In the genomic region with DNA sequence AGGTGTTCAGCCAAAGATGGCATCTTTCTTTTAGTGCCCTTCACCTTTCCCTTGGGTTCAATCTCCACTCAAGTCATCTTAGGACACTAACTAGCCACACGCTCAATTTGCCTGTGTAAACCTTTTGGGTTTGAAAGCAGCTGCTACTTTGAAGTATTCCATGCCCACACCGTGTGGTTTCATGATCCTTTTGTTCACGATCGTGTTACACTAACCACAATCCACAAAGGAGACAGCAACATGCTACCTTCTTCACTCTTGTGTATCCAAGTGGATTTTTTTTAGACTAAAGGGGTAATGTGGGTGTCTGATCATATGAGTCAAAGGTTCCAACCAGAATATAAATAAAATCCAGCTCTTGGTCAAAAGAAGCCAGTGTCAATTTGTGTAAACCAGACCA, we compare ENCODE assay signal across 16 cellular contexts.
A peak's percentile ranks its signal among the peaks of the same experiment; 100 is the strongest.
DNase-seq lines count a peak whose midpoint lies in the region; ATAC-seq and TF ChIP-seq lines count a peak whose summit lies in the region.
"Had no signal": no experiment of that assay in that cellular context is flagged by ENCODE, and none has a peak within 500 bp of the region (broad histone marks: within the 10 kb centered on the region; RNA-seq: fewer than 3 reads in every experiment).

No MANE protein-coding gene starts in this region.

- CTCF ChIA-PET in PC-3 (lab: Charles Lee), result interaction anchor here (0.6 kb wide), 1 partner anchor 49 kb away, joined by 3 read pairs; no protein-coding TSS in a partner anchor

- intact Hi-C loops in PC-3 (cut with micrococcal nuclease), result no loop called here

- 0 out of 2 replicates have a peak, but pooled peaks cover 4% of the 10 kb centered on the region for H3K9me2 ChIP-seq in PC-3 (replicated peaks; ENCODE audit: low read length)

- no peaks in the 10 kb centered on the region for H3K36me3 ChIP-seq in PC-3 (ENCODE audit: low read depth, low read length)
- H3K36me3 ChIP-seq: sigmoid colon had no signal

- peaks cover 5% of the 10 kb centered on the region; the same call in 1 of the 2 replicates for H3K4me1 ChIP-seq in PC-3 (ENCODE audit: insufficient read depth, low read length)
- H3K4me1 ChIP-seq: sigmoid colon had no signal

- no peak overlapping the region for H3K27ac ChIP-seq in PC-3 (ENCODE audit: low read length)
- H3K27ac ChIP-seq: sigmoid colon had no signal

- no peak overlapping the region for H3K4me2 ChIP-seq in PC-3 (ENCODE audit: low read length)

- POLR2A ChIA-PET in PC-3 (lab: Charles Lee; ENCODE audit: unreplicated experiment), result no interaction called here

- H3K9me3 ChIP-seq in PC-3 (ENCODE audit: low read length), result no peaks in the 10 kb centered on the region
- H3K9me3 ChIP-seq: mucosa of descending colon, sigmoid colon had no signal

- BruUV-seq in PC-3 (replicated peaks; lab: Mats Ljungman, UMichigan), result no TSS peak

- no peak overlapping the region for H3K9ac ChIP-seq in PC-3 (ENCODE audit: low read length)

- ATAC-seq in PC-3 (no peak), HG02970 (IDR thresholded peaks at IDR 0.05; ENCODE audit: low FRiP score, unreplicated experiment) (no peak), HG03159 (IDR thresholded peaks at IDR 0.05; ENCODE audit: unreplicated experiment) (no peak)
- ATAC-seq: left colon, mucosa of descending colon, Panc1 had no signal

- H3K79me2 ChIP-seq in PC-3 (ENCODE audit: low read length), result no peaks in the 10 kb centered on the region

- no peak overlapping the region for H3K4me3 ChIP-seq in PC-3 (ENCODE audit: low read length)
- H3K4me3 ChIP-seq: mucosa of descending colon, sigmoid colon had no signal

- no peak for TF ChIP-seq CTCF in PC-3 (conservative IDR thresholded peaks at IDR 0.05; ENCODE audit: low read depth, low read length)

- no peaks in the 10 kb centered on the region for H4K20me1 ChIP-seq in PC-3 (ENCODE audit: low read length)

- no peak overlapping the region for H2AFZ ChIP-seq in PC-3 (ENCODE audit: low read length)

- DNase-seq in DMS79 (lab: John Stamatoyannopoulos, UW) (peak; percentile 97), NCI-H128 (lab: John Stamatoyannopoulos, UW; ENCODE audit: unreplicated experiment) (peak; percentile 66), PC-3 (peak; percentile 28), kidney glomerular epithelial cell (lab: John Stamatoyannopoulos, UW) (peak; percentile 6), NCI-H1105 (lab: John Stamatoyannopoulos, UW) (no peak), NCI-H1694 treated with DMSO at 0.1 percent for 48 hours (lab: John Stamatoyannopoulos, UW) (no peak)
- DNase-seq: activated CD4-positive, alpha-beta memory T cell treated with anti-CD3 and anti-CD28 coated beads for 36 hours; amniotic stem cell; hypothalamus; left colon; mucosa of descending colon; nucleus accumbens; sigmoid colon had no signal

- no peaks in the 10 kb centered on the region for H3F3A ChIP-seq in PC-3 (ENCODE audit: low read length, unreplicated experiment)

- no peaks in the 10 kb centered on the region for H3K27me3 ChIP-seq in PC-3 (ENCODE audit: low read length)
- H3K27me3 ChIP-seq: sigmoid colon had no signal

Comparison
In these comparisons a context has a peak if more than half of its experiments do, and no peak if none do; other contexts are left out.
1. DNase-seq: peak in DMS79 (single experiment), NCI-H128 (single experiment), PC-3 (single experiment) and kidney glomerular epithelial cell (single experiment); none in NCI-H1105 (single experiment) and NCI-H1694 treated with DMSO at 0.1 percent for 48 hours (single experiment).